In genomic region chr10:98399784-98400183, GRCh38 we compare ENCODE assay signal across 18 cellular contexts.
"Had no signal": no experiment of that assay in that cellular context is flagged by ENCODE, and none has a peak within 500 bp of the region (broad histone marks: within the 10 kb centered on the region; RNA-seq: fewer than 3 reads in every experiment).

No MANE protein-coding gene starts in this region.

- H3K27me3 Mint-ChIP-seq: effector memory CD8-positive, alpha-beta T cell; naive thymus-derived CD4-positive, alpha-beta T cell had no signal

- ATAC-seq: effector memory CD8-positive, alpha-beta T cell; gastrocnemius medialis; left cardiac atrium; left lung; left ventricle myocardium superior; naive thymus-derived CD4-positive, alpha-beta T cell had no signal

- H3K4me1 Mint-ChIP-seq: endodermal cell had no signal

- H3K27ac ChIP-seq: coronary artery, epithelial cell of prostate, esophagus squamous epithelium, gastrocnemius medialis, heart right ventricle, left lung, lower lobe of right lung had no signal

- H3K4me3 ChIP-seq: coronary artery, esophagus squamous epithelium, gastrocnemius medialis, heart right ventricle, left lung, lower lobe of right lung had no signal

- H3K27ac Mint-ChIP-seq: effector memory CD8-positive, alpha-beta T cell; endodermal cell; mesothelial cell of epicardium had no signal

- H3K4me1 ChIP-seq: gastrocnemius medialis, heart right ventricle, left lung had no signal

- H3K9me3 ChIP-seq: esophagus squamous epithelium, gastrocnemius medialis, heart right ventricle, left lung, lower lobe of right lung had no signal

- H3K9me3 Mint-ChIP-seq: effector memory CD8-positive, alpha-beta T cell; endodermal cell; mesothelial cell of epicardium; naive thymus-derived CD4-positive, alpha-beta T cell had no signal

- H3K27me3 ChIP-seq: esophagus squamous epithelium, gastrocnemius medialis, heart right ventricle, left lung had no signal

- H3K4me3 Mint-ChIP-seq: effector memory CD8-positive, alpha-beta T cell; endodermal cell; mesothelial cell of epicardium; naive thymus-derived CD4-positive, alpha-beta T cell had no signal

- DNase-seq: effector CD8-positive, alpha-beta T cell; effector memory CD8-positive, alpha-beta T cell; endodermal cell; esophagus squamous epithelium; foreskin melanocyte; gastrocnemius medialis; glutamatergic neuron; head of caudate nucleus; heart right ventricle; hippocampal formation; left cardiac atrium; left lung; left ventricle myocardium superior; lower lobe of right lung; naive thymus-derived CD4-positive, alpha-beta T cell had no signal
